33 cellular contexts compared by ENCODE assay signal in genomic region chrX:135433531-135434257, GRCh38.
"Had no signal": no experiment of that assay in that cellular context is flagged by ENCODE, and none has a peak within 500 bp of the region (broad histone marks: within the 10 kb centered on the region; RNA-seq: fewer than 3 reads in every experiment).

No MANE protein-coding gene starts in this region.

- FAIRE-seq: TTC549 had no signal

- H3K4me3 ChIP-seq: ascending aorta had no signal

- H3K36me3 ChIP-seq: ascending aorta, WERI-Rb-1 had no signal

- H3K27ac Mint-ChIP-seq: activated CD4-positive, alpha-beta memory T cell treated with anti-CD3 and anti-CD28 coated beads, Interleukin-2, amount 10 ng/mL, durations not matched to agents 7 days and 5 days; activated CD4-positive, alpha-beta T cell treated with anti-CD3 and anti-CD28 coated beads for 36 hours; activated CD8-positive, alpha-beta memory T cell treated with anti-CD3 and anti-CD28 coated beads, Interleukin-2, amount 10 ng/mL, durations not matched to agents 7 days and 5 days; activated CD8-positive, alpha-beta T cell treated with anti-CD3 and anti-CD28 coated beads, Interleukin-2, amount 10 ng/mL, durations not matched to agents 7 days and 5 days; activated naive CD4-positive, alpha-beta T cell treated with anti-CD3 and anti-CD28 coated beads, Interleukin-2, amount 10 ng/mL, durations not matched to agents 7 days and 5 days; activated naive CD4-positive, alpha-beta T cell treated with anti-CD3 and anti-CD28 coated beads, Interleukin-2, amount 50 U/mL, for 24 hours; activated naive CD8-positive, alpha-beta T cell; activated naive CD8-positive, alpha-beta T cell treated with anti-CD3 and anti-CD28 coated beads, Interleukin-2, amount 10 ng/mL, durations not matched to agents 7 days and 5 days; activated naive CD8-positive, alpha-beta T cell treated with anti-CD3 and anti-CD28 coated beads, Interleukin-2, amount 50 U/mL, for 24 hours; activated T-cell treated with anti-CD3 and anti-CD28 coated beads, Interleukin-2, amount 50 U/mL, for 24 hours; activated T-helper 2 cell treated with anti-CD3 and anti-CD28 coated beads, Interferon-gamma antibody, Interleukin-2, Interleukin-4, amounts not matched to agents 10 μg/mL and 5 μg/mL and 100 μg/mL, durations not matched to agents 14 hours and 24 hours and 36 hours; brain; T-helper 1 cell treated with Interleukin-12 subunit alpha and Interleukin-12 subunit beta and Interleukin-4 antibody, amounts not matched to agents 30 μg/mL and 1 μg/mL, for 36 hours; T-helper 2 cell treated with Interferon-gamma antibody and Interleukin-4, amounts not matched to agents 5 μg/mL and 100 μg/mL, for 36 hours; WTC11 had no signal

- H3K27ac ChIP-seq: ascending aorta, WERI-Rb-1 had no signal

- DNase-seq: activated CD4-positive, alpha-beta memory T cell treated with anti-CD3 and anti-CD28 coated beads, Interleukin-2, amount 10 ng/mL, durations not matched to agents 7 days and 5 days; activated CD4-positive, alpha-beta T cell treated with anti-CD3 and anti-CD28 coated beads for 1 hour; activated CD4-positive, alpha-beta T cell treated with anti-CD3 and anti-CD28 coated beads for 36 hours; activated CD4-positive, alpha-beta T cell treated with anti-CD3 and anti-CD28 coated beads for 48 hours; activated CD4-positive, alpha-beta T cell treated with anti-CD3 and anti-CD28 coated beads, Interleukin-2, amount 50 U/mL, for 48 hours; activated CD4-positive, CD25-positive, alpha-beta regulatory T cell; activated CD8-positive, alpha-beta memory T cell treated with anti-CD3 and anti-CD28 coated beads for 24 hours; activated CD8-positive, alpha-beta memory T cell treated with anti-CD3 and anti-CD28 coated beads, Interleukin-2, amount 10 ng/mL, durations not matched to agents 7 days and 5 days; activated CD8-positive, alpha-beta memory T cell treated with anti-CD3 and anti-CD28 coated beads, Interleukin-2, amount 50 U/mL, for 48 hours; activated CD8-positive, alpha-beta T cell treated with anti-CD3 and anti-CD28 coated beads, Interleukin-2, amount 10 ng/mL, durations not matched to agents 7 days and 5 days; activated effector memory CD4-positive, alpha-beta T cell treated with Interleukin-2 at 50 U/mL for 16 hours; activated naive CD4-positive, alpha-beta T cell treated with anti-CD3 and anti-CD28 coated beads, Interleukin-2, amount 10 ng/mL, durations not matched to agents 7 days and 5 days; activated naive CD4-positive, alpha-beta T cell treated with Interleukin-2 at 50 U/mL for 16 hours; activated naive CD8-positive, alpha-beta T cell treated with anti-CD3 and anti-CD28 coated beads, Interleukin-2, amount 10 ng/mL, durations not matched to agents 7 days and 5 days; activated naive CD8-positive, alpha-beta T cell treated with anti-CD3 and anti-CD28 coated beads, Interleukin-2, amount 50 U/mL, for 24 hours; activated T-cell treated with anti-CD3 and anti-CD28 coated beads, Interleukin-2, amount 50 U/mL, for 24 hours; activated T-cell treated with anti-CD3 and anti-CD28 coated beads, Interleukin-2, amount 50 U/mL, for 48 hours; central memory CD4-positive, alpha-beta T cell; SW 1271; T-helper 1 cell; T-helper 2 cell; T-helper 9 cell; WERI-Rb-1 had no signal

- H3K4me1 Mint-ChIP-seq: activated naive CD4-positive, alpha-beta T cell treated with anti-CD3 and anti-CD28 coated beads, Interleukin-2, amount 50 U/mL, for 24 hours; brain had no signal

- H3K4me3 Mint-ChIP-seq: activated CD4-positive, alpha-beta memory T cell treated with anti-CD3 and anti-CD28 coated beads, Interleukin-2, amount 10 ng/mL, durations not matched to agents 7 days and 5 days; activated CD4-positive, alpha-beta T cell treated with anti-CD3 and anti-CD28 coated beads for 36 hours; activated CD8-positive, alpha-beta memory T cell treated with anti-CD3 and anti-CD28 coated beads, Interleukin-2, amount 10 ng/mL, durations not matched to agents 7 days and 5 days; activated CD8-positive, alpha-beta T cell treated with anti-CD3 and anti-CD28 coated beads, Interleukin-2, amount 10 ng/mL, durations not matched to agents 7 days and 5 days; activated naive CD4-positive, alpha-beta T cell treated with anti-CD3 and anti-CD28 coated beads, Interleukin-2, amount 10 ng/mL, durations not matched to agents 7 days and 5 days; activated naive CD4-positive, alpha-beta T cell treated with anti-CD3 and anti-CD28 coated beads, Interleukin-2, amount 50 U/mL, for 24 hours; activated naive CD8-positive, alpha-beta T cell; activated naive CD8-positive, alpha-beta T cell treated with anti-CD3 and anti-CD28 coated beads, Interleukin-2, amount 10 ng/mL, durations not matched to agents 7 days and 5 days; activated naive CD8-positive, alpha-beta T cell treated with anti-CD3 and anti-CD28 coated beads, Interleukin-2, amount 50 U/mL, for 24 hours; activated T-cell treated with anti-CD3 and anti-CD28 coated beads, Interleukin-2, amount 50 U/mL, for 24 hours; brain; T-helper 1 cell treated with Interleukin-12 subunit alpha and Interleukin-12 subunit beta and Interleukin-4 antibody, amounts not matched to agents 30 μg/mL and 1 μg/mL, for 36 hours; T-helper 2 cell treated with Interferon-gamma antibody and Interleukin-4, amounts not matched to agents 5 μg/mL and 100 μg/mL, for 36 hours; WTC11 had no signal

- H3K27me3 Mint-ChIP-seq: activated CD4-positive, alpha-beta memory T cell treated with anti-CD3 and anti-CD28 coated beads, Interleukin-2, amount 10 ng/mL, durations not matched to agents 7 days and 5 days; brain had no signal

- H3K36me3 Mint-ChIP-seq: brain had no signal

- H3K4me1 ChIP-seq: ascending aorta had no signal

- ATAC-seq: activated CD4-positive, alpha-beta T cell treated with anti-CD3 and anti-CD28 coated beads for 36 hours; activated CD4-positive, CD25-positive, alpha-beta regulatory T cell treated with anti-CD3 and anti-CD28 coated beads, Interleukin-2, amount 50 U/mL, for 24 hours; activated CD8-positive, alpha-beta memory T cell treated with anti-CD3 and anti-CD28 coated beads, Interleukin-2, amount 10 ng/mL, durations not matched to agents 7 days and 5 days; activated CD8-positive, alpha-beta T cell treated with anti-CD3 and anti-CD28 coated beads, Interleukin-2, amount 10 ng/mL, durations not matched to agents 7 days and 5 days; activated naive CD8-positive, alpha-beta T cell treated with anti-CD3 and anti-CD28 coated beads, Interleukin-2, amount 50 U/mL, for 24 hours had no signal

- H3K27me3 ChIP-seq: ascending aorta had no signal
